Comparison of ENCODE assay signal across 11 cellular contexts in genomic region chr2:102424754-102425153, GRCh38. TPM values are rescaled to one million over a fixed set of nuclear protein-coding genes. Genes with fewer than 3 reads are reported as not detected.
A peak's percentile ranks its signal among the peaks of the same experiment; 100 is the strongest.
DNase-seq lines count a peak whose midpoint lies in the region; ATAC-seq, FAIRE-seq and TF ChIP-seq lines count a peak whose summit lies in the region.
"Had no signal": no experiment of that assay in that cellular context is flagged by ENCODE, and none has a peak within 500 bp of the region (broad histone marks: within the 10 kb centered on the region; RNA-seq: fewer than 3 reads in every experiment).

No MANE protein-coding gene starts in this region.

- H3K79me2 ChIP-seq in K562 (ENCODE audit: control insufficient read depth, insufficient read depth, low read length) = no peaks in the 10 kb centered on the region

- H3K4me3 ChIP-seq in K562 (no peak overlapping the region), A673 (ENCODE audit: low read depth, low read length, poor library complexity, severe bottlenecking) (no peak overlapping the region), uterus (no peak overlapping the region)

- H3K4me2 ChIP-seq in K562 (ENCODE audit: insufficient read depth, low read length) = no peak overlapping the region

- no peak for FAIRE-seq in K562 (lab: Jason Lieb, UNC)

- BruUV-seq in K562 (replicated peaks; lab: Mats Ljungman, UMichigan) (no TSS peak), A673 (replicated peaks; lab: Mats Ljungman, UMichigan) (no TSS peak)

- CTCF ChIA-PET in K562 (lab: Yijun Ruan, JAX; ENCODE audit: low intra/inter-chr PET ratio) = no interaction called here
- CTCF ChIA-PET in A673 (lab: Charles Lee) = no interaction called here

- no peak for TF ChIP-seq RAD21 in K562 (CRISPR knock-in tag; conservative IDR thresholded peaks at IDR 0.05 in 1 of 2, IDR thresholded peaks at IDR 0.05 in 1 of 2)

- H3K4me1 ChIP-seq in K562 (replicated peaks in 1 of 2; ENCODE audit: control insufficient read depth in 2 of 2, insufficient read depth in 2 of 2, low read length in 2 of 2) (peaks cover 21 to 40% of the 10 kb centered on the region in 2 experiments; a peak in 4 of 5 replicates), A673 (ENCODE audit: insufficient read depth, low read length, poor library complexity, severe bottlenecking) (no peaks in the 10 kb centered on the region), uterus (no peaks in the 10 kb centered on the region)

- POLR2A ChIA-PET in K562 (lab: Yijun Ruan, JAX) = no interaction called here
- POLR2A ChIA-PET in A673 (lab: Charles Lee; ENCODE audit: low non-redundant PET) = no interaction called here

- H3K9me1 ChIP-seq in K562 (ENCODE audit: control insufficient read depth, insufficient read depth, low read length) = no peaks in the 10 kb centered on the region

- no peak for TF ChIP-seq EP300 in K562 (IDR thresholded peaks at IDR 0.05; ENCODE audit: low read length)

- in situ Hi-C loops in K562 (cut with MboI) = no loop called here

- H3K9me3 ChIP-seq in K562 (replicated peaks; ENCODE audit: control insufficient read depth, insufficient read depth, low read depth, low read length) (no peaks in the 10 kb centered on the region), A673 (ENCODE audit: low read depth, low read length, poor library complexity, severe bottlenecking) (no peaks in the 10 kb centered on the region), uterus (no peaks in the 10 kb centered on the region)

- H3K36me3 ChIP-seq in K562 (ENCODE audit: control insufficient read depth, insufficient read depth, low read length) (no peaks in the 10 kb centered on the region), A673 (ENCODE audit: insufficient read depth, low read length, poor library complexity, severe bottlenecking) (no peaks in the 10 kb centered on the region), uterus (no peaks in the 10 kb centered on the region)

- no peak overlapping the region for H3K9ac ChIP-seq in K562 (ENCODE audit: insufficient read depth in 1 of 2, low read depth in 2 of 2, low read length in 2 of 2)

- H4K20me1 ChIP-seq in K562 (replicated peaks; ENCODE audit: control insufficient read depth, insufficient read depth, low read length) = no peaks in the 10 kb centered on the region

- 29% methylated on average over 3 of the region's 3 CpGs for WGBS in K562 (ENCODE audit: insufficient coverage, low coverage, missing lambda C conversion rate)

- peak; percentile 87 for ATAC-seq in GM18508 (IDR thresholded peaks at IDR 0.05; ENCODE audit: insufficient read depth, unreplicated experiment)
- ATAC-seq in GM21526 (IDR thresholded peaks at IDR 0.05; ENCODE audit: low FRiP score, unreplicated experiment) = peak; percentile 89
- peak; percentile 94 for ATAC-seq in HG03432 (IDR thresholded peaks at IDR 0.05; ENCODE audit: unreplicated experiment)
- ATAC-seq in K562 = no peak

- intact Hi-C loops in K562 (cut with micrococcal nuclease) (no loop called here), A673 (cut with micrococcal nuclease; ENCODE audit: unreplicated experiment) (no loop called here), uterus (cut with DNase I; ENCODE audit: low total_unique reads) (no loop called here)

- TF ChIP-seq POLR2A in K562 (conservative IDR thresholded peaks at IDR 0.05) (no peak), uterus (IDR thresholded peaks at IDR 0.05) (no peak)

- no peak overlapping the region for H3K27ac ChIP-seq in K562 (ENCODE audit: extremely low read depth, low read depth, low read length)
- no peak overlapping the region for H3K27ac ChIP-seq in A673 (ENCODE audit: low read depth, low read length, poor library complexity, severe bottlenecking)
- H3K27ac ChIP-seq in uterus = no peak overlapping the region

- no peak for TF ChIP-seq CTCF in K562 (IDR thresholded peaks at IDR 0.05 in 2 of 3, conservative IDR thresholded peaks at IDR 0.05 in 1 of 3; ENCODE audit: insufficient read depth in 2 of 3, low read depth in 1 of 3, low read length in 3 of 3)
- TF ChIP-seq CTCF in A673 (conservative IDR thresholded peaks at IDR 0.05; ENCODE audit: low read depth, low read length) = no peak
- no peak for TF ChIP-seq CTCF in uterus (IDR thresholded peaks at IDR 0.05)

- DNase-seq in K562 (ENCODE audit: extremely low read depth in 1 of 4, low spot score in 3 of 4) (no peak), A673 (ENCODE audit: low spot score) (no peak), activated gamma-delta T cell (lab: John Stamatoyannopoulos, UW) (no peak), uterus (no peak), 8988T (no peak)
- DNase-seq: EL, foreskin melanocyte, IMR-90 had no signal

- H2AFZ ChIP-seq in K562 (ENCODE audit: low read depth, low read length) = peak overlapping the region; percentile 23; the same call in 1 of the 2 replicates

- H3K27me3 ChIP-seq in K562 (ENCODE audit: control insufficient read depth in 2 of 2, insufficient read depth in 2 of 2, low read length in 2 of 2) = no peaks in the 10 kb centered on the region
- peaks cover 50% of the 10 kb centered on the region for H3K27me3 ChIP-seq in A673 (replicated peaks; ENCODE audit: insufficient read depth, low read depth, low read length, poor library complexity)
- H3K27me3 ChIP-seq in uterus = no peaks in the 10 kb centered on the region

TF ChIP-seq in K562, 482 proteins besides CTCF, POLR2A, EP300 and RAD21:
- TF ChIP-seq SAFB (IDR thresholded peaks at IDR 0.05; ENCODE audit: borderline replicate concordance, low read depth, low read length) (no peak), FUS (optimal IDR thresholded peaks at IDR 0.05; ENCODE audit: low read depth, low read length) (no peak), MTA1 (IDR thresholded peaks at IDR 0.05; ENCODE audit: borderline replicate concordance) (no peak), CEBPG (CRISPR knock-in tag; IDR thresholded peaks at IDR 0.05) (no peak), CEBPG (tag; conservative IDR thresholded peaks at IDR 0.05 in 1 of 2, IDR thresholded peaks at IDR 0.05 in 1 of 2) (peak in 1 of 2 experiments; percentile 34; a peak in 1 of 4 replicates)

RNA-seq across cellular contexts. Expression of gene IL18RAP, which starts 1.8 kb away (rescaled TPM):
- 1.9 and 2.4 TPM in 2 replicates for total RNA-seq in K562 (2011; cell fraction: chromatin; rRNA removed; ENCODE audit: low replicate concordance)
- total RNA-seq in K562 (2011; cell fraction: nucleolus; rRNA removed) = 0.50 and 0.92 TPM in 2 replicates
- 0.46 and 1.3 TPM in 2 replicates for total RNA-seq in K562 (2011; cell fraction: nucleoplasm; rRNA removed)
- total RNA-seq in K562 (2014; rRNA removed) (4.9 and 5.2 TPM in 2 replicates), K562 (2014; rRNA removed; fragmentation: Illumina TruSeq; extraction: Trizol) (6.5 and 7.8 TPM in 2 replicates), K562 (2015; rRNA removed; fragmentation: Illumina TruSeq; extraction: Trizol) (18.6 and 20.5 TPM in 2 replicates), K562 (2021) (4.4 and 5.2 TPM in 2 replicates), A673 (2021) (not detected in 2 replicates), uterus (1 to 10 TPM in 2 of 4 donors, under 1 TPM in 2; 0.29 to 1.9 (median 0.76) TPM)
- polyA plus RNA-seq in K562 (2011; rRNA removed) (0.54 and 1.1 TPM in 2 replicates), K562 (2014; fragmentation: Illumina TruSeq; extraction: Trizol) (7.5 and 9.1 TPM in 2 replicates), K562 (2014; fragmentation: Nextera tagmentation; extraction: Ambion mirVana) (1 to 10 TPM; 4.9 to 8.3 TPM), K562 (2014; rRNA removed) (5.8 and 7.0 TPM in 2 replicates)
- polyA plus RNA-seq in K562 (2011; cell fraction: cytosol; rRNA removed) = 0.18 and 0.24 TPM in 2 replicates
- 1.3 and 1.8 TPM in 2 replicates for polyA plus RNA-seq in K562 (2011; cell fraction: nucleus; rRNA removed)
- polyA plus RNA-seq in K562 (2012) = 7.8 and 15.0 TPM in 2 replicates
- polyA minus RNA-seq in K562 (2011; rRNA and poly(A)+ RNA removed) = 0.75 and 1.0 TPM in 2 replicates
- polyA minus RNA-seq in K562 (2011; cell fraction: cytosol; rRNA and poly(A)+ RNA removed) = not detected in 2 replicates
- polyA minus RNA-seq in K562 (2011; cell fraction: nucleus; rRNA and poly(A)+ RNA removed) = 1.8 and 1.9 TPM in 2 replicates
- total RNA-seq: IMR-90 had no signal
- polyA plus RNA-seq: IMR-90 had no signal

RNA-seq across cellular contexts. Expression of gene SLC9A4, which starts 48.3 kb away (rescaled TPM):
- total RNA-seq in K562 (2011; cell fraction: chromatin; rRNA removed; ENCODE audit: low replicate concordance) = 0.07 and 0.09 TPM in 2 replicates
- 0.17 TPM in 1 of 2 replicates, not detected in the other for total RNA-seq in K562 (2011; cell fraction: nucleolus; rRNA removed)
- 0.15 TPM in 1 of 2 replicates, not detected in the other for total RNA-seq in K562 (2011; cell fraction: nucleoplasm; rRNA removed)
- total RNA-seq in K562 (2014; rRNA removed) (not detected in 2 replicates), K562 (2014; rRNA removed; fragmentation: Illumina TruSeq; extraction: Trizol) (0.03 and 0.04 TPM in 2 replicates), K562 (2015; rRNA removed; fragmentation: Illumina TruSeq; extraction: Trizol) (0.04 TPM in 1 of 2 replicates, not detected in the other), K562 (2021) (0.04 and 0.07 TPM in 2 replicates), A673 (2021) (0.11 and 0.17 TPM in 2 replicates), uterus (1 to 10 TPM in 1 of 4 donors, not detected in 3; 1.2 TPM)
- polyA plus RNA-seq in K562 (2011; rRNA removed) (not detected in 2 replicates), K562 (2014; fragmentation: Illumina TruSeq; extraction: Trizol) (not detected in 2 replicates), K562 (2014; fragmentation: Nextera tagmentation; extraction: Ambion mirVana) (under 1 TPM in 1 of 2 experiments, not detected in 1; 0.15 TPM), K562 (2014; rRNA removed) (not detected in 2 replicates)
- not detected in 2 replicates for polyA plus RNA-seq in K562 (2011; cell fraction: cytosol; rRNA removed)
- not detected in 2 replicates for polyA plus RNA-seq in K562 (2011; cell fraction: nucleus; rRNA removed)
- 0.03 and 0.24 TPM in 2 replicates for polyA plus RNA-seq in K562 (2012)
- polyA minus RNA-seq in K562 (2011; rRNA and poly(A)+ RNA removed) = 0.07 TPM in 1 of 2 replicates, not detected in the other
- polyA minus RNA-seq in K562 (2011; cell fraction: cytosol; rRNA and poly(A)+ RNA removed) = not detected in 2 replicates
- polyA minus RNA-seq in K562 (2011; cell fraction: nucleus; rRNA and poly(A)+ RNA removed) = 0.13 and 0.78 TPM in 2 replicates
- total RNA-seq: IMR-90 had no signal
- polyA plus RNA-seq: IMR-90 had no signal
